In genomic region chr9:1604942-1605560, GRCh38 we compare ENCODE assay signal across 8 cellular contexts.
DNase-seq lines count a peak whose midpoint lies in the region; ATAC-seq and TF ChIP-seq lines count a peak whose summit lies in the region.

No MANE protein-coding gene starts in this region.

- DNase-seq in HPDE6-E6E7 (ENCODE audit: extremely low spot score) (peak; percentile 33), Panc1 (ENCODE audit: low read depth, low spot score) (peak; percentile 8), inferior parietal cortex (ENCODE audit: extremely low spot score) (peak; percentile 9), activated T-cell treated with anti-CD3 and anti-CD28 coated beads for 4 hours (no peak)
- DNase-seq in activated CD4-positive, alpha-beta T cell treated with anti-CD3 and anti-CD28 coated beads, Interleukin-2, amount 50 U/mL, for 4 hours, result no peak

- no peak overlapping the region for H3K4me2 ChIP-seq in DOHH2 (ENCODE audit: low read length)

- H4K20me1 ChIP-seq in DOHH2 (ENCODE audit: control insufficient read depth, insufficient read depth, low read depth, low read length), result no peaks in the 10 kb centered on the region

- intact Hi-C loops in Panc1 (cut with micrococcal nuclease; ENCODE audit: unreplicated experiment), result no loop called here

- peak; percentile 69 for ATAC-seq in GM19467 (IDR thresholded peaks at IDR 0.05; ENCODE audit: unreplicated experiment)
- no peak for ATAC-seq in Panc1
- no peak for ATAC-seq in activated CD4-positive, CD25-positive, alpha-beta regulatory T cell treated with anti-CD3 and anti-CD28 coated beads, Interleukin-2, amount 50 U/mL, for 24 hours

- H3K4me3 ChIP-seq in DOHH2 (ENCODE audit: low read length) (no peak overlapping the region), Panc1 (ENCODE audit: low read depth in 2 of 2, low read length in 2 of 2) (no peak overlapping the region)

- H3K27me3 ChIP-seq in DOHH2 (ENCODE audit: control insufficient read depth, low read length) (no peaks in the 10 kb centered on the region), Panc1 (ENCODE audit: control insufficient read depth, insufficient read depth, low read length) (no peaks in the 10 kb centered on the region)

- in situ Hi-C loops in Panc1 (cut with HindIII; ENCODE audit: low pct_unique_long_range_greater_than_20kb, low sequenced_read_pairs), result no loop called here

- no peaks in the 10 kb centered on the region for H3K79me2 ChIP-seq in DOHH2 (ENCODE audit: control insufficient read depth, low read length)

- H3K9me3 ChIP-seq in DOHH2 (ENCODE audit: control insufficient read depth, insufficient read depth, low read length), result no peaks in the 10 kb centered on the region
- H3K9me3 ChIP-seq in Panc1 (ENCODE audit: control insufficient read depth, insufficient read depth, low read depth, low read length), result no peaks in the 10 kb centered on the region

- H3K27ac ChIP-seq in DOHH2 (ENCODE audit: low read depth, low read length) (no peak overlapping the region), Panc1 (ENCODE audit: low read length) (no peak overlapping the region)

- POLR2A ChIA-PET in Panc1 (lab: Charles Lee), result no interaction called here

- TF ChIP-seq CTCF in DOHH2 (IDR thresholded peaks at IDR 0.05; ENCODE audit: low read depth, low read length, poor library complexity, severe bottlenecking) (peak; percentile 66), Panc1 (IDR thresholded peaks at IDR 0.05) (peak; percentile 23; the same call in 1 of the 2 replicates)

- H3F3A ChIP-seq in DOHH2 (ENCODE audit: control insufficient read depth, insufficient read depth), result no peaks in the 10 kb centered on the region

- CTCF ChIA-PET in Panc1 (lab: Charles Lee), result no interaction called here

- H3K4me1 ChIP-seq in DOHH2 (ENCODE audit: control insufficient read depth, low read length) (no peaks in the 10 kb centered on the region), Panc1 (ENCODE audit: control insufficient read depth, insufficient read depth, low read length) (no peaks in the 10 kb centered on the region)

- H3K36me3 ChIP-seq in DOHH2 (ENCODE audit: control insufficient read depth, low read length) (no peaks in the 10 kb centered on the region), Panc1 (ENCODE audit: control insufficient read depth, insufficient read depth, low read length) (no peaks in the 10 kb centered on the region)

- BruUV-seq in Panc1 (replicated peaks; lab: Mats Ljungman, UMichigan), result no TSS peak

- no peaks in the 10 kb centered on the region for H3K9me2 ChIP-seq in DOHH2 (replicated peaks; ENCODE audit: control insufficient read depth, low read length)

Comparison
In these comparisons a context has a peak if more than half of its experiments do, and no peak if none do; other contexts are left out.
1. DNase-seq: peak in HPDE6-E6E7 (single experiment), Panc1 (single experiment) and inferior parietal cortex (single experiment); none in activated T-cell treated with anti-CD3 and anti-CD28 coated beads for 4 hours (single experiment) and activated CD4-positive, alpha-beta T cell treated with anti-CD3 and anti-CD28 coated beads, Interleukin-2, amount 50 U/mL, for 4 hours (0 of 2).